ENCODE assay signal across 1 cellular context in the genomic region with DNA sequence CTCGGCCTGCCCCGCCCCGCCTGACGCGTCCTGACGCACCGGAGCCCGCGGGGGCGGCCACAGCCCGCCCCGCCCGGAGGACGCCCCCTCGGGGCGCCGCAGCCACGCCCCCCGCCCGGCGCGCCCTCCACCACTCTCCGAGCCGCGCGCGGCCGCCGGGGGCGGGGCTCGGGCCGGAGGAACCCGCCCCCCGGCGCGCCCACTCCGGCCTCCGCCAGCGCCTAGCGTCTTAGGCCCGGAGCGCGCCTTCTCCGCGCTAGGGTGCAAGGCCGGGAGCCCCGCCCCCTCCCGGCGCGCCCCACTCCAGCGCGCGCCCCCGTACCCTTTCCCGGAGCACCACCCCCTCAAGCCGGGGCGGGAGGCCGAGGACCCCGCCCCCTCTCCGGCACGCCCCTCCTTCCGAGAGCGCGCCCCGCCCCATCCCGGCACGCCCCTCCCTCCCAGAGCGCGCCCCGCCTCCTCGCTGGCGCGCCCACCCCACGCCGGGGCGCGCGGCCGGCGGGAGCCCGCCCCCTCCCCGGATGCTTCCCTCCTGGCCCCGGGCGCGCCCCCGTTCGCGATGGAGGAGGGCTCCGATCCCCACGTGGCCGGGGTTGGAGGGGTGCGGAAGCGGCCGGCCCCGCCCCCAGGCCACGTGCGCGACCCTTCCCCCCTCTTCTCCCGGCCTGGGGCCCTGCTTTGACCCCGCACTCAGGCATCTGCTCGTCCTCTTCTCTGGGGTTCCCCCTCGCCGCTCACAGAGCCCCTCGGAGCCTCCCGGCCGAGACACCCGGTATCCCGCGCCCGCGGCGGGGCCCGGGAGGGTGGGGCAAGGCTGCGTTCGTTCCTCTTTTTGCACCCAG.
A peak's percentile ranks its signal among the peaks of the same experiment; 100 is the strongest.
TF ChIP-seq lines count a peak whose summit lies in the region.

No MANE protein-coding gene starts in this region.

TF ChIP-seq in HEK293, 187 proteins besides CTCF, POLR2A, EP300 and RAD21 (continued from another document):
- no peak for TF ChIP-seq GLI4 (tag by site-specific recombination; IDR thresholded peaks at IDR 0.05)
- no peak for TF ChIP-seq HOXC10 (CRISPR knock-in tag; IDR thresholded peaks at IDR 0.05)
- TF ChIP-seq ZNF843 (tag by site-specific recombination; IDR thresholded peaks at IDR 0.05), result 0 out of 2 replicates have a peak, but pooled peaks have one; percentile 8
- TF ChIP-seq BCL11A (tag by site-specific recombination; IDR thresholded peaks at IDR 0.05; ENCODE audit: low read depth), result 0 out of 2 replicates have a peak, but pooled peaks have one; percentile 14
- no peak for TF ChIP-seq ZBTB1 (tag by site-specific recombination; IDR thresholded peaks at IDR 0.05)
- peak; percentile 45; the same call in 1 of the 2 replicates for TF ChIP-seq ZFP69B (tag by site-specific recombination; IDR thresholded peaks at IDR 0.05)
- TF ChIP-seq ZBTB8A (tag by site-specific recombination; IDR thresholded peaks at IDR 0.05), result peak; percentile 89
- no peak for TF ChIP-seq ZNF266 (tag by site-specific recombination; IDR thresholded peaks at IDR 0.05; ENCODE audit: low read depth)
- no peak for TF ChIP-seq ZNF211 (tag by site-specific recombination; IDR thresholded peaks at IDR 0.05; ENCODE audit: low read depth)
- TF ChIP-seq ZBTB21 (tag by site-specific recombination; IDR thresholded peaks at IDR 0.05), result no peak
